In genomic region chr7:30740417-30741181, GRCh38 we compare ENCODE assay signal across 8 cellular contexts. TPM values are rescaled to one million over a fixed set of nuclear protein-coding genes. Genes with fewer than 3 reads are reported as not detected.
DNase-seq lines count a peak whose midpoint lies in the region; ATAC-seq and TF ChIP-seq lines count a peak whose summit lies in the region.

No MANE protein-coding gene starts in this region.

- no peak overlapping the region for H3K27ac ChIP-seq in prostate gland
- H3K27ac ChIP-seq in aorta (ENCODE audit: low read depth in 1 of 2, low read length in 2 of 2), result no peak overlapping the region

- H3K36me3 Mint-ChIP-seq in CD14-positive monocyte, result no peaks in the 10 kb centered on the region
- H3K36me3 Mint-ChIP-seq in activated naive CD4-positive, alpha-beta T cell treated with anti-CD3 and anti-CD28 coated beads, Interleukin-2, amount 50 U/mL, for 24 hours, result no peaks in the 10 kb centered on the region

- peaks cover 0 to 10% (median 2%) of the 10 kb centered on the region in 7 donors for H3K9me3 Mint-ChIP-seq in CD14-positive monocyte
- H3K9me3 Mint-ChIP-seq in activated naive CD4-positive, alpha-beta T cell treated with anti-CD3 and anti-CD28 coated beads, Interleukin-2, amount 50 U/mL, for 24 hours, result no peaks in the 10 kb centered on the region

- no peaks in the 10 kb centered on the region for H3K4me1 Mint-ChIP-seq in CD14-positive monocyte
- H3K4me1 Mint-ChIP-seq in activated naive CD4-positive, alpha-beta T cell treated with anti-CD3 and anti-CD28 coated beads, Interleukin-2, amount 50 U/mL, for 24 hours, result peaks cover 34% of the 10 kb centered on the region

- H3K36me3 ChIP-seq in prostate gland (no peaks in the 10 kb centered on the region), aorta (ENCODE audit: control insufficient read depth in 1 of 2, insufficient read depth in 2 of 2, low read length in 1 of 2) (no peaks in the 10 kb centered on the region)

- H3K4me3 Mint-ChIP-seq in CD14-positive monocyte, result no peak overlapping the region
- peak overlapping the region; percentile 7 for H3K4me3 Mint-ChIP-seq in activated naive CD4-positive, alpha-beta T cell treated with anti-CD3 and anti-CD28 coated beads, Interleukin-2, amount 50 U/mL, for 24 hours

- no peak overlapping the region for H3K27ac Mint-ChIP-seq in CD14-positive monocyte
- peak overlapping the region; percentile 30 for H3K27ac Mint-ChIP-seq in activated naive CD4-positive, alpha-beta T cell treated with anti-CD3 and anti-CD28 coated beads, Interleukin-2, amount 50 U/mL, for 24 hours

- H3K9me3 ChIP-seq in prostate gland, result no peaks in the 10 kb centered on the region
- no peaks in the 10 kb centered on the region for H3K9me3 ChIP-seq in aorta (ENCODE audit: control insufficient read depth, low read length)

- peaks cover 0 to 2% (median 2%) of the 10 kb centered on the region in 3 donors for H3K27me3 Mint-ChIP-seq in CD14-positive monocyte (ENCODE audit: low read depth in 3 of 3)
- no peaks in the 10 kb centered on the region for H3K27me3 Mint-ChIP-seq in activated naive CD4-positive, alpha-beta T cell treated with anti-CD3 and anti-CD28 coated beads, Interleukin-2, amount 50 U/mL, for 24 hours

- TF ChIP-seq CTCF in CD14-positive monocyte (IDR thresholded peaks at IDR 0.05), result peak; percentile 98
- TF ChIP-seq CTCF in prostate gland (IDR thresholded peaks at IDR 0.05), result peak; percentile 85 to 91 (median 88)

- no peaks in the 10 kb centered on the region for H3K4me1 ChIP-seq in prostate gland (replicated peaks)
- H3K4me1 ChIP-seq in aorta (ENCODE audit: control insufficient read depth in 1 of 2, insufficient read depth in 2 of 2, low read length in 2 of 2), result no peaks in the 10 kb centered on the region

- H3K4me3 ChIP-seq in prostate gland (no peak overlapping the region), aorta (ENCODE audit: low read length in 2 of 2) (no peak overlapping the region)

- no peak for TF ChIP-seq POLR2A in prostate gland (IDR thresholded peaks at IDR 0.05)

- 26% methylated on average over 14 of the region's 14 CpGs for WGBS in prostate gland
- 35 to 39% methylated on average over 14 of the region's 14 CpGs for WGBS in aorta, 2 donors

- intact Hi-C loops in CD14-positive monocyte (cut with micrococcal nuclease), result no loop called here
- intact Hi-C loops in head of caudate nucleus (cut with DNase I), result no loop called here
- intact Hi-C loops in prostate gland (cut with DNase I), result loop anchor here (5.0 to 10.0 kb wide), 2 partner anchors 176 to 237 kb away; no protein-coding TSS in a partner anchor
- intact Hi-C loops in aorta (cut with DNase I), result loop anchor here in 1 of 2 donors (5.0 to 10.0 kb wide), 2 partner anchors 237 to 384 kb away; no protein-coding TSS in a partner anchor

- ATAC-seq in GM19468 (IDR thresholded peaks at IDR 0.05; ENCODE audit: extremely low read depth, unreplicated experiment) (peak; percentile 55), SK-N-SH treated with all-trans-retinoic acid at 6 μM for 48 hours (peak; percentile 94), aorta (ENCODE audit: low FRiP score) (peak; percentile 79)

- DNase-seq in CD14-positive monocyte (ENCODE audit: low spot score), result no peak
- peak; percentile 81 for DNase-seq in NAMALWA (ENCODE audit: low spot score)
- DNase-seq in head of caudate nucleus, result peak; percentile 53 to 92 (median 80)
- peak; percentile 57 for DNase-seq in prostate gland (ENCODE audit: low spot score)
- peak; percentile 78 to 92 for DNase-seq in aorta

- H3K27me3 ChIP-seq in prostate gland (replicated peaks; ENCODE audit: insufficient read depth), result no peaks in the 10 kb centered on the region
- no peaks in the 10 kb centered on the region for H3K27me3 ChIP-seq in aorta (ENCODE audit: control insufficient read depth in 1 of 2, insufficient read depth in 2 of 2, low read length in 1 of 2)

TF ChIP-seq in SK-N-SH treated with all-trans-retinoic acid at 6 μM for 48 hours, 23 proteins besides CTCF, POLR2A, EP300 and RAD21:
- TF ChIP-seq RARB (CRISPR knock-in tag; IDR thresholded peaks at IDR 0.05) (no peak), ZC3H10 (CRISPR knock-in tag; IDR thresholded peaks at IDR 0.05) (no peak), ZFP3 (CRISPR knock-in tag; IDR thresholded peaks at IDR 0.05) (no peak), PPARA (CRISPR knock-in tag; IDR thresholded peaks at IDR 0.05; ENCODE audit: borderline replicate concordance) (no peak), ARNTL (CRISPR knock-in tag; IDR thresholded peaks at IDR 0.05; ENCODE audit: borderline replicate concordance, low read depth) (no peak), ZFP30 (CRISPR knock-in tag; IDR thresholded peaks at IDR 0.05) (no peak), POU6F1 (CRISPR knock-in tag; IDR thresholded peaks at IDR 0.05; ENCODE audit: borderline replicate concordance, low read depth) (no peak), ISL1 (CRISPR knock-in tag; IDR thresholded peaks at IDR 0.05) (no peak), ESRRG (CRISPR knock-in tag; IDR thresholded peaks at IDR 0.05) (no peak), TOX (CRISPR knock-in tag; IDR thresholded peaks at IDR 0.05; ENCODE audit: borderline replicate concordance) (no peak), CSRNP3 (CRISPR knock-in tag; IDR thresholded peaks at IDR 0.05) (no peak), CREB5 (CRISPR knock-in tag; IDR thresholded peaks at IDR 0.05; ENCODE audit: low read depth) (no peak), GLIS3 (CRISPR knock-in tag; IDR thresholded peaks at IDR 0.05) (no peak), OSR1 (CRISPR knock-in tag; IDR thresholded peaks at IDR 0.05) (no peak)
TF ChIP-seq in SK-N-SH treated with all-trans-retinoic acid at 6 μM for 48 hours: peak in this region for 0.

RNA-seq across cellular contexts. Expression of gene INMT, which starts 11.3 kb away (rescaled TPM):
- not detected for polyA plus RNA-seq in CD14-positive monocyte
- total RNA-seq in prostate gland, result 100 to 1,000 TPM in 1 of 2 donors, 10 to 100 TPM in 1; 41.4 to 132 TPM
- 100 to 1,000 TPM in 1 of 2 donors, 10 to 100 TPM in 1; 83.0 to 131 TPM for total RNA-seq in aorta
- 100 to 1,000 TPM in 1 of 2 donors, 10 to 100 TPM in 1; 76.7 to 105 TPM for polyA plus RNA-seq in aorta

RNA-seq across cellular contexts. Expression of gene MINDY4, which starts 30.6 kb away (rescaled TPM):
- under 1 TPM in 1 of 2 donors, not detected in 1; 0.15 TPM for polyA plus RNA-seq in CD14-positive monocyte
- total RNA-seq in prostate gland, result 10 to 100 TPM in 1 of 2 donors, 1 to 10 TPM in 1; 8.1 to 31.9 TPM
- 10 to 100 TPM; 20.2 to 22.2 TPM for total RNA-seq in aorta
- 10 to 100 TPM in 1 of 2 donors, 1 to 10 TPM in 1; 3.1 to 26.1 TPM for polyA plus RNA-seq in aorta

RNA-seq across cellular contexts. Expression of gene CRHR2, which starts 58.3 kb away (rescaled TPM):
- polyA plus RNA-seq in CD14-positive monocyte (not detected), aorta (not detected)
- total RNA-seq in prostate gland (under 1 TPM in 1 of 2 donors, not detected in 1; 0.17 TPM), aorta (1 to 10 TPM in 1 of 2 donors, under 1 TPM in 1; 0.23 to 1.5 TPM)
